8 cellular contexts compared by ENCODE assay signal in the genomic region with DNA sequence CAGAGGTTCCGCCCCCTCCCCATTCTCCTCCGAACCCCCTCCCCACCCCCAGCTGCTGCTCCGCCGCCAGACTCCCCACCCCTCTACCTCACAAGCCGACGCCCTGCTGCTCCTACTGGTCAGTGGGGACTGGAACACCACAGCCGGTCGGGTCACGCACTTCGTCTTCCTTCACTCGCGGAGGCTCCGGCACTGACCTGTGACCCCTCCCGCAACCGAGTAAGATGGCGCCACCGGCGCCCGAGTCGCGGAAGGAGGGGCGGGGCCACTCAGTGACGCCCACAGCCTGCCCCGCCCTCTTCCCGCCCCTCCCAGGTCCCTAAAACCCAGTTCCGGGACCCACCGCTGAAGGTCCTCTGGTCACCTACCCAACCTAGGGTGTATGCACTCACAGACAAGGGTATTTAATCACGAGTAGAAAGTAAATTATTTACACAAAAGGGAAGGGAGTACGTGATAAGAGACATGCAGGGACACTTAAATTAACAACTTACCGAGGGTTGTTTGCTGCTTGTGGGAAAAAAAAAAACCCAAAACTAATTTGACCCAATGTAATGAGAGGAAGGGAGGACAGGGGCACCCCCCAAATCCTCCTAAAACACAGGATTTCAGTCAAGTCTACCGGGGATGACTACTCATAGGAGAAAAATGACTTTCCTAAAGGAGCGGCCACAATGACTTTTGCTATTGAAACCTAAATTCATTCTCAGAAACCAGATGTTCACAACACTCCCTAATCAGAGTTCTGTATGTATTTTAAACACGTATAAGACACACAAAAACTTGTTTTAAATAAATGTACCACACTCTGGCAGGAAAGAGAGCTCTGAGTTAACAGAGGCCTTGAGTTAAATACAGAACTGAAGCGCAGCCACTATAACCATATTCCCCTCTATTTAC. TPM values are rescaled to one million over a fixed set of nuclear protein-coding genes. Genes with fewer than 3 reads are reported as not detected.
DNase-seq lines count a peak whose midpoint lies in the region; ATAC-seq, FAIRE-seq and TF ChIP-seq lines count a peak whose summit lies in the region.

A gene with protein sequence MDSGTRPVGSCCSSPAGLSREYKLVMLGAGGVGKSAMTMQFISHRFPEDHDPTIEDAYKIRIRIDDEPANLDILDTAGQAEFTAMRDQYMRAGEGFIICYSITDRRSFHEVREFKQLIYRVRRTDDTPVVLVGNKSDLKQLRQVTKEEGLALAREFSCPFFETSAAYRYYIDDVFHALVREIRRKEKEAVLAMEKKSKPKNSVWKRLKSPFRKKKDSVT (minus strand): TSS at position 194 of the 900 bp plus-strand sequence. CDS start 588 bp downstream, outside the sequence.

- H3K27ac Mint-ChIP-seq in mesothelial cell of epicardium, result peak within 1 kb of the TSS; percentile 98

- H3K79me2 ChIP-seq in OCI-LY3 (ENCODE audit: low read length) (peaks cover 7% of the 10 kb centered on the region), endothelial cell of umbilical vein (ENCODE audit: control insufficient read depth, insufficient read depth, low read length) (peaks cover 20% of the 10 kb centered on the region)

- H3K9me1 ChIP-seq in endothelial cell of umbilical vein (replicated peaks; ENCODE audit: control insufficient read depth, extremely low read depth, insufficient read depth, low read length), result no peaks in the 10 kb centered on the region

- peak within 1 kb of the TSS; percentile 79 for H3K27ac ChIP-seq in OCI-LY3 (ENCODE audit: low read length)
- peak within 1 kb of the TSS; percentile 69 for H3K27ac ChIP-seq in endothelial cell of umbilical vein (ENCODE audit: insufficient read depth, low read depth, low read length)

- peaks cover 13% of the 10 kb centered on the region for H3K4me1 Mint-ChIP-seq in mesothelial cell of epicardium

- H3K27me3 ChIP-seq in OCI-LY3 (ENCODE audit: low read depth, low read length) (no peaks in the 10 kb centered on the region), endothelial cell of umbilical vein (ENCODE audit: control insufficient read depth in 2 of 2, insufficient read depth in 2 of 2, low read length in 2 of 2) (no peaks in the 10 kb centered on the region)

- H3K4me1 ChIP-seq in OCI-LY3 (ENCODE audit: low read length) (peaks cover 27% of the 10 kb centered on the region), endothelial cell of umbilical vein (ENCODE audit: control insufficient read depth, extremely low read depth, insufficient read depth, low read length) (peaks cover 13% of the 10 kb centered on the region)

- no peaks in the 10 kb centered on the region for H3K9me3 ChIP-seq in OCI-LY3 (ENCODE audit: insufficient read depth, low read length)
- H3K9me3 ChIP-seq in endothelial cell of umbilical vein (replicated peaks; ENCODE audit: control insufficient read depth, insufficient read depth, low read length), result no peaks in the 10 kb centered on the region

- peak within 1 kb of the TSS; percentile 97 for H3K4me3 Mint-ChIP-seq in mesothelial cell of epicardium

- CTCF ChIA-PET in endothelial cell of umbilical vein (lab: Charles Lee), result interaction anchor here (0.6 kb wide), 1 partner anchor 80 kb away, joined by 3 read pairs; no protein-coding TSS in a partner anchor

- TF ChIP-seq POLR2A in endothelial cell of umbilical vein (IDR thresholded peaks at IDR 0.05; ENCODE audit: low read depth, low read length), result peak; percentile 52

- no peaks in the 10 kb centered on the region for H3K9me3 Mint-ChIP-seq in mesothelial cell of epicardium

- H2AFZ ChIP-seq in OCI-LY3 (ENCODE audit: low read depth, low read length) (no peak within 1 kb of the TSS), endothelial cell of umbilical vein (ENCODE audit: low read depth, low read length) (peak within 1 kb of the TSS; percentile 19)

- dilution Hi-C loops in endothelial cell of umbilical vein (cut with MboI; ENCODE audit: extremely low pct_ligation_motif_present, low sequenced_read_pairs), result no loop called here

- H3K27me3 Mint-ChIP-seq in mesothelial cell of epicardium (ENCODE audit: low read depth), result no peaks in the 10 kb centered on the region

- H3K36me3 ChIP-seq in OCI-LY3 (replicated peaks; ENCODE audit: low read depth, low read length) (peaks cover 42% of the 10 kb centered on the region), endothelial cell of umbilical vein (ENCODE audit: control insufficient read depth in 2 of 2, extremely low read depth in 1 of 2, insufficient read depth in 2 of 2, low read length in 2 of 2) (peaks cover 9 to 22% of the 10 kb centered on the region in 2 experiments)

- FAIRE-seq in endothelial cell of umbilical vein (lab: Jason Lieb, UNC), result peak; percentile 50

- TF ChIP-seq CTCF in OCI-LY3 (IDR thresholded peaks at IDR 0.05; ENCODE audit: low read depth, low read length) (no peak), endothelial cell of umbilical vein (IDR thresholded peaks at IDR 0.05; ENCODE audit: extremely low read depth in 1 of 2, insufficient read depth in 1 of 2, low read depth in 1 of 2, low read length in 2 of 2) (no peak), mesothelial cell of epicardium (IDR thresholded peaks at IDR 0.05; ENCODE audit: unreplicated experiment) (no peak)

- peak; percentile 79 for ATAC-seq in GM19467 (IDR thresholded peaks at IDR 0.05; ENCODE audit: unreplicated experiment)

- BruUV-seq in endothelial cell of umbilical vein (replicated peaks; lab: Mats Ljungman, UMichigan), result no TSS peak

- peaks cover 16% of the 10 kb centered on the region for H3K36me3 Mint-ChIP-seq in mesothelial cell of epicardium

- intact Hi-C loops in endothelial cell of umbilical vein (cut with micrococcal nuclease), result no loop called here

- peak; percentile 76 for DNase-seq in COLO829 (ENCODE audit: low spot score)
- peak; percentile 50 for DNase-seq in HS-5 (ENCODE audit: low read depth)
- DNase-seq in activated CD8-positive, alpha-beta memory T cell treated with anti-CD3 and anti-CD28 coated beads, Interleukin-2, amount 50 U/mL, for 48 hours, result peak; percentile 92
- DNase-seq in endothelial cell of umbilical vein (ENCODE audit: low read depth, low spot score), result peak; percentile 79
- peak; percentile 61 to 66 for DNase-seq in mesothelial cell of epicardium (ENCODE audit: low spot score in 2 of 2, unreplicated experiment in 2 of 2)
- DNase-seq in stimulated activated CD8-positive, alpha-beta memory T cell treated with anti-CD3 and anti-CD28 coated beads, Interleukin-15, amount 100 ng/mL, for 48 hours (ENCODE audit: low read depth in 2 of 2), result peak; percentile 72 to 76

- H3K9ac ChIP-seq in OCI-LY3 (ENCODE audit: low read length), result peak within 1 kb of the TSS; percentile 65
- H3K9ac ChIP-seq in endothelial cell of umbilical vein (replicated peaks; ENCODE audit: extremely low read depth, insufficient read depth, low read length), result peak within 1 kb of the TSS; percentile 74

- POLR2A ChIA-PET in endothelial cell of umbilical vein (lab: Charles Lee), result interaction anchor here (0.6 kb wide), 1 partner anchor 30 kb away, joined by 6 read pairs; no protein-coding TSS in a partner anchor

- peak within 1 kb of the TSS; percentile 81 for H3K4me3 ChIP-seq in OCI-LY3 (ENCODE audit: low read length)
- H3K4me3 ChIP-seq in endothelial cell of umbilical vein (replicated peaks in 1 of 3; ENCODE audit: insufficient read depth in 1 of 3, low read depth in 1 of 3, low read length in 3 of 3), result peak within 1 kb of the TSS; percentile 61 to 85 (median 67)

- H3K4me2 ChIP-seq in OCI-LY3 (ENCODE audit: low read length) (peak within 1 kb of the TSS; percentile 75), endothelial cell of umbilical vein (ENCODE audit: insufficient read depth, low read length) (peak within 1 kb of the TSS; percentile 93)

- H4K20me1 ChIP-seq in OCI-LY3 (ENCODE audit: insufficient read depth, low read length) (no peaks in the 10 kb centered on the region), endothelial cell of umbilical vein (replicated peaks; ENCODE audit: control insufficient read depth, extremely low read depth, insufficient read depth, low read length) (no peaks in the 10 kb centered on the region)

TF ChIP-seq in endothelial cell of umbilical vein, 7 proteins besides CTCF, POLR2A, EP300 and RAD21:
- TF ChIP-seq MYC (IDR thresholded peaks at IDR 0.05; ENCODE audit: low read depth, low read length) (no peak), POLR2AphosphoS5 (IDR thresholded peaks at IDR 0.05; ENCODE audit: insufficient read depth, low read depth, low read length) (peak; percentile 86), FOS (IDR thresholded peaks at IDR 0.05; ENCODE audit: borderline replicate concordance, insufficient read depth, low read length) (no peak), JUN (IDR thresholded peaks at IDR 0.05; ENCODE audit: borderline replicate concordance, insufficient read depth, insufficient read length, low read depth) (no peak), EZH2 (IDR thresholded peaks at IDR 0.05; ENCODE audit: borderline replicate concordance, low read depth, low read length, severe bottlenecking) (no peak), GATA2 (IDR thresholded peaks at IDR 0.05; ENCODE audit: insufficient read depth, insufficient read length, low read depth, low read length) (no peak)

RNA-seq across cellular contexts. Expression of the gene that starts here (rescaled TPM):
- total RNA-seq in endothelial cell of umbilical vein (46.4 and 47.8 TPM in 2 replicates), mesothelial cell of epicardium (34.3 to 37.0 TPM (median 35.5 TPM) in 3 replicates)
- 52.0 and 65.5 TPM in 2 replicates for polyA plus RNA-seq in endothelial cell of umbilical vein
- 56.2 and 62.6 TPM in 2 replicates for polyA plus RNA-seq in endothelial cell of umbilical vein (2011; cell fraction: cytosol; rRNA removed)
- 41.7 and 45.6 TPM in 2 replicates for polyA plus RNA-seq in endothelial cell of umbilical vein (2011; cell fraction: nucleus; rRNA removed)
- 36.1 and 37.2 TPM in 2 replicates for polyA plus RNA-seq in endothelial cell of umbilical vein (2012)
- polyA minus RNA-seq in endothelial cell of umbilical vein, result 79.4 and 130 TPM in 2 replicates
- 15.1 TPM for polyA minus RNA-seq in endothelial cell of umbilical vein (2011; cell fraction: cytosol; rRNA and poly(A)+ RNA removed)
- polyA minus RNA-seq in endothelial cell of umbilical vein (2011; cell fraction: nucleus; rRNA and poly(A)+ RNA removed), result 21.7 and 35.0 TPM in 2 replicates

Comparison
In these comparisons a context has a peak if more than half of its experiments do, and no peak if none do; other contexts are left out.
1. Peak in every context shown above with its lines: DNase-seq, ATAC-seq, H3K4me3 ChIP-seq and H3K27ac ChIP-seq.